In the genomic region with DNA sequence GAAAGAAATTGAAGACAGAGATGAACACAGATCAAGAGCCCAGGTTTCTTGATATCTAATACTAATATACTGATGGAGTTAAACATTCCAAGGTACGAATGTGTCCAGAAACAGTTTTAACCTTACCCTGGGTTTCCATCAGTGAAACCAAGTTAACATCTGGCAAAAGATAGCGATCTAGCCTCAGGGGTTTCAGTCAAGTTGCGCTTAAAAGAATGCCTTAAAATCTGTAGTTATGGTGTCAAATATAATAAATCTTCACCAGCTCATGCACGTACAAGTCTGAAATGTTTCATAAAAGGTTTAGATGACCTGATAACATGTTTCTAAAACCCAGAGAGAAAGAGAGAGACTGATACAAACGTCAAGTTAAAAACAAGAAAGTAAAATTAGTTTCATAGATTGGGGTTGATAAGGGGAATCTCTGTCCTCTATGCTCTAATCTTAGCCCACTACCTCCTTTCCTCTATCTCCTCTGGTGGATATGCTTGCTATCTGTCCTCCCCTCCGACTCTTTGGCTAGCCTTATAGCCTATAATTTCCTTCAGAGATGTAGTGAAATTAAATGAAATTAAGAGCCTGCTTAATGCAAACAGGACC, we compare ENCODE assay signal across 9 cellular contexts. TPM values are rescaled to one million over a fixed set of nuclear protein-coding genes. Genes with fewer than 3 reads are reported as not detected.
DNase-seq lines count a peak whose midpoint lies in the region; ATAC-seq, FAIRE-seq and TF ChIP-seq lines count a peak whose summit lies in the region.
"Had no signal": no experiment of that assay in that cellular context is flagged by ENCODE, and none has a peak within 500 bp of the region (broad histone marks: within the 10 kb centered on the region; RNA-seq: fewer than 3 reads in every experiment).

No MANE protein-coding gene starts in this region.

- H3K4me3 ChIP-seq in HepG2 (replicated peaks in 1 of 3; ENCODE audit: insufficient read depth in 1 of 3, low read depth in 2 of 3, low read length in 3 of 3) (0 out of 6 replicates have a peak overlapping the region, but pooled peaks of 1 of the 3 experiments have one; percentile 51), thoracic aorta (peak overlapping the region; percentile 72)

- no peak overlapping the region for H2AFZ ChIP-seq in HepG2 (ENCODE audit: low read length)

- H3K27me3 Mint-ChIP-seq in T-helper 1 cell treated with Interleukin-12 subunit alpha and Interleukin-12 subunit beta and Interleukin-4 antibody, amounts not matched to agents 30 μg/mL and 1 μg/mL, for 36 hours (ENCODE audit: low read depth), result peaks cover 60% of the 10 kb centered on the region
- no peaks in the 10 kb centered on the region for H3K27me3 Mint-ChIP-seq in activated naive CD8-positive, alpha-beta T cell

- BruUV-seq in HepG2 (replicated peaks; lab: Mats Ljungman, UMichigan), result no TSS peak

- no peak for TF ChIP-seq CTCF in HepG2 (CRISPR knock-in tag; IDR thresholded peaks at IDR 0.05)
- no peak for TF ChIP-seq CTCF in thoracic aorta (IDR thresholded peaks at IDR 0.05)

- in situ Hi-C loops in HepG2 (cut with HindIII; ENCODE audit: extremely low pct_ligation_motif_present, low pct_unique_long_range_greater_than_20kb), result no loop called here

- no peaks in the 10 kb centered on the region for H3K9me3 Mint-ChIP-seq in T-helper 1 cell treated with Interleukin-12 subunit alpha and Interleukin-12 subunit beta and Interleukin-4 antibody, amounts not matched to agents 30 μg/mL and 1 μg/mL, for 36 hours
- H3K9me3 Mint-ChIP-seq in activated naive CD8-positive, alpha-beta T cell (ENCODE audit: low read depth), result no peaks in the 10 kb centered on the region

- peak overlapping the region; percentile 84 for H3K4me3 Mint-ChIP-seq in T-helper 1 cell treated with Interleukin-12 subunit alpha and Interleukin-12 subunit beta and Interleukin-4 antibody, amounts not matched to agents 30 μg/mL and 1 μg/mL, for 36 hours
- H3K4me3 Mint-ChIP-seq in activated naive CD8-positive, alpha-beta T cell, result peak overlapping the region; percentile 87

- H3K27me3 ChIP-seq in HepG2 (ENCODE audit: control insufficient read depth in 1 of 2, insufficient read depth in 2 of 2, low read length in 2 of 2) (peaks cover 0 to 15% of the 10 kb centered on the region in 2 experiments; a peak in 3 of 5 replicates), thoracic aorta (replicated peaks; ENCODE audit: insufficient read depth) (no peaks in the 10 kb centered on the region)

- H3K9ac ChIP-seq in HepG2 (ENCODE audit: insufficient read depth, low read depth, low read length), result peak overlapping the region; percentile 98; the same call in 1 of the 2 replicates

- TF ChIP-seq RAD21 in HepG2 (CRISPR knock-in tag; IDR thresholded peaks at IDR 0.05), result no peak

- intact Hi-C loops in HepG2 (cut with micrococcal nuclease; ENCODE audit: unreplicated experiment), result loop anchor here (2.0 to 5.0 kb wide), 3 partner anchors 17 to 83 kb away; a partner anchor contains a TSS

- H3K36me3 ChIP-seq in HepG2 (replicated peaks in 1 of 2; ENCODE audit: control insufficient read depth in 1 of 2, insufficient read depth in 2 of 2, low read length in 2 of 2) (no peaks in the 10 kb centered on the region), thoracic aorta (no peaks in the 10 kb centered on the region)
- H3K36me3 ChIP-seq: HAP-1 had no signal

- H3K4me2 ChIP-seq in HepG2 (ENCODE audit: low read depth, low read length), result peak overlapping the region; percentile 100

- no peaks in the 10 kb centered on the region for H4K20me1 ChIP-seq in HepG2 (ENCODE audit: insufficient read depth, low read length)

- TF ChIP-seq EP300 in HepG2 (IDR thresholded peaks at IDR 0.05; ENCODE audit: low read depth in 2 of 2, low read length in 2 of 2) (no peak), HepG2 (CRISPR knock-in tag; IDR thresholded peaks at IDR 0.05; ENCODE audit: borderline replicate concordance) (no peak)

- no peaks in the 10 kb centered on the region for H3K36me3 Mint-ChIP-seq in T-helper 1 cell treated with Interleukin-12 subunit alpha and Interleukin-12 subunit beta and Interleukin-4 antibody, amounts not matched to agents 30 μg/mL and 1 μg/mL, for 36 hours (ENCODE audit: low read depth)
- H3K36me3 Mint-ChIP-seq in activated naive CD8-positive, alpha-beta T cell, result no peaks in the 10 kb centered on the region

- H3K4me1 ChIP-seq in HepG2 (ENCODE audit: insufficient read depth, low read length) (peaks cover 37% of the 10 kb centered on the region), thoracic aorta (ENCODE audit: control insufficient read depth in 1 of 2, low read depth in 2 of 2) (peaks cover 12 to 18% of the 10 kb centered on the region in 2 donors)

- H3K27ac ChIP-seq in HepG2 (ENCODE audit: extremely low read length, insufficient read depth, low read length), result no peak overlapping the region
- H3K27ac ChIP-seq in thoracic aorta, result peak overlapping the region; percentile 95

- CTCF ChIA-PET in HepG2 (lab: Yijun Ruan, JAX; ENCODE audit: low intra/inter-chr PET ratio, low total read pairs), result no interaction called here

- no peak for FAIRE-seq in HepG2 (lab: Jason Lieb, UNC)

- peaks cover 16% of the 10 kb centered on the region for H3K4me1 Mint-ChIP-seq in T-helper 1 cell treated with Interleukin-12 subunit alpha and Interleukin-12 subunit beta and Interleukin-4 antibody, amounts not matched to agents 30 μg/mL and 1 μg/mL, for 36 hours (ENCODE audit: low read depth)
- H3K4me1 Mint-ChIP-seq in activated naive CD8-positive, alpha-beta T cell (ENCODE audit: low read depth), result peaks cover 34% of the 10 kb centered on the region

- POLR2A ChIA-PET in HepG2 (lab: Yijun Ruan, JAX), result no interaction called here

- TF ChIP-seq POLR2A in HepG2 (IDR thresholded peaks at IDR 0.05; ENCODE audit: insufficient read depth in 1 of 2, low read depth in 2 of 2, low read length in 2 of 2), result no peak

- DNase-seq in T-helper 1 cell (no peak), HepG2 (ENCODE audit: low spot score) (no peak), thoracic aorta (ENCODE audit: low spot score) (no peak), COR-L47 (lab: John Stamatoyannopoulos, UW) (no peak)

- H3K9me3 ChIP-seq in HepG2 (ENCODE audit: low read length) (no peaks in the 10 kb centered on the region), thoracic aorta (no peaks in the 10 kb centered on the region)
- H3K9me3 ChIP-seq: HAP-1 had no signal

- peak overlapping the region; percentile 94 for H3K27ac Mint-ChIP-seq in T-helper 1 cell treated with Interleukin-12 subunit alpha and Interleukin-12 subunit beta and Interleukin-4 antibody, amounts not matched to agents 30 μg/mL and 1 μg/mL, for 36 hours
- peak overlapping the region; percentile 81 for H3K27ac Mint-ChIP-seq in activated naive CD8-positive, alpha-beta T cell

- 31% methylated on average over 6 of the region's 6 CpGs for WGBS in HepG2 (ENCODE audit: low lambda C conversion rate)

- ATAC-seq in HepG2 (no peak), thoracic aorta (ENCODE audit: insufficient number of reproducible peaks, low FRiP score, low read depth) (no peak), GM18517 (IDR thresholded peaks at IDR 0.05; ENCODE audit: unreplicated experiment) (no peak), HG02759 (IDR thresholded peaks at IDR 0.05; ENCODE audit: unreplicated experiment) (no peak)

- no peaks in the 10 kb centered on the region for H3K79me2 ChIP-seq in HepG2 (ENCODE audit: insufficient read depth, low read length)

TF ChIP-seq in HepG2, 621 proteins besides CTCF, POLR2A, EP300 and RAD21:
- no peak for TF ChIP-seq ZNF549 (CRISPR knock-in tag; IDR thresholded peaks at IDR 0.05)
- no peak for TF ChIP-seq ZNF556 (CRISPR knock-in tag; IDR thresholded peaks at IDR 0.05; ENCODE audit: borderline replicate concordance)
- TF ChIP-seq, protein P1, sequence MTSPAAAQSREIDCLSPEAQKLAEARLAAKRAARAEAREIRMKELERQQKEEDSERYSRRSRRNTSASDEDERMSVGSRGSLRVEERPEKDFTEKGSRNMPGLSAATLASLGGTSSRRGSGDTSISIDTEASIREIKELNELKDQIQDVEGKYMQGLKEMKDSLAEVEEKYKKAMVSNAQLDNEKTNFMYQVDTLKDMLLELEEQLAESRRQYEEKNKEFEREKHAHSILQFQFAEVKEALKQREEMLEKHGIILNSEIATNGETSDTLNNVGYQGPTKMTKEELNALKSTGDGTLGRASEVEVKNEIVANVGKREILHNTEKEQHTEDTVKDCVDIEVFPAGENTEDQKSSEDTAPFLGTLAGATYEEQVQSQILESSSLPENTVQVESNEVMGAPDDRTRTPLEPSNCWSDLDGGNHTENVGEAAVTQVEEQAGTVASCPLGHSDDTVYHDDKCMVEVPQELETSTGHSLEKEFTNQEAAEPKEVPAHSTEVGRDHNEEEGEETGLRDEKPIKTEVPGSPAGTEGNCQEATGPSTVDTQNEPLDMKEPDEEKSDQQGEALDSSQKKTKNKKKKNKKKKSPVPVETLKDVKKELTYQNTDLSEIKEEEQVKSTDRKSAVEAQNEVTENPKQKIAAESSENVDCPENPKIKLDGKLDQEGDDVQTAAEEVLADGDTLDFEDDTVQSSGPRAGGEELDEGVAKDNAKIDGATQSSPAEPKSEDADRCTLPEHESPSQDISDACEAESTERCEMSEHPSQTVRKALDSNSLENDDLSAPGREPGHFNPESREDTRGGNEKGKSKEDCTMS (CRISPR knock-in tag; conservative IDR thresholded peaks at IDR 0.05), result no peak
- TF ChIP-seq ELF1 (CRISPR knock-in tag; IDR thresholded peaks at IDR 0.05), result no peak

RNA-seq across cellular contexts. Expression of a gene that starts 18.6 kb away (rescaled TPM):
- 4.3 and 24.2 TPM in 2 replicates for total RNA-seq in HepG2 (2016; rRNA removed; fragmentation: Illumina TruSeq; extraction: Trizol)
- 2.5 and 3.0 TPM in 2 replicates for total RNA-seq in HepG2 (2016; cell fraction: cytosol; rRNA removed; fragmentation: Illumina TruSeq; extraction: Trizol; ENCODE audit: low read depth)
- 3.4 and 28.3 TPM in 2 replicates for total RNA-seq in HepG2 (2016; cell fraction: insoluble cytoplasmic fraction; rRNA removed; fragmentation: Illumina TruSeq; extraction: Trizol)
- total RNA-seq in HepG2 (2016; cell fraction: membrane; rRNA removed; fragmentation: Illumina TruSeq; extraction: Trizol), result 2.8 and 4.2 TPM in 2 replicates
- 64.4 and 68.6 TPM in 2 replicates for total RNA-seq in HepG2 (2016; cell fraction: nucleus; rRNA removed; fragmentation: Illumina TruSeq; extraction: Trizol)
- polyA plus RNA-seq in HepG2 (2011; rRNA removed), result 15.9 and 26.2 TPM in 2 replicates
- 8.8 and 9.0 TPM in 2 replicates for polyA plus RNA-seq in HepG2 (2011; cell fraction: cytosol; rRNA removed)
- polyA plus RNA-seq in HepG2 (2011; cell fraction: nucleus; rRNA removed), result 83.8 and 92.0 TPM in 2 replicates
- polyA plus RNA-seq in HepG2 (2012), result 4.3 and 4.8 TPM in 2 replicates
- polyA plus RNA-seq in HepG2 (2016; cell fraction: cytosol; fragmentation: Illumina TruSeq; extraction: Trizol; ENCODE audit: low read depth), result 1.2 and 1.8 TPM in 2 replicates
- 5.5 and 10.0 TPM in 2 replicates for polyA plus RNA-seq in HepG2 (2016; cell fraction: insoluble cytoplasmic fraction; fragmentation: Illumina TruSeq; extraction: Trizol; ENCODE audit: low read depth)
- polyA plus RNA-seq in HepG2 (2016; cell fraction: membrane; fragmentation: Illumina TruSeq; extraction: Trizol; ENCODE audit: low read depth), result 2.1 and 3.4 TPM in 2 replicates
- 101 and 123 TPM in 2 replicates for polyA plus RNA-seq in HepG2 (2016; cell fraction: nucleus; fragmentation: Illumina TruSeq; extraction: Trizol; ENCODE audit: insufficient read depth, low read depth)
- polyA minus RNA-seq in HepG2 (2011; rRNA and poly(A)+ RNA removed; ENCODE audit: low replicate concordance), result 58.4 and 70.4 TPM in 2 replicates
- polyA minus RNA-seq in HepG2 (2011; cell fraction: cytosol; rRNA and poly(A)+ RNA removed), result 11.7 and 16.7 TPM in 2 replicates
- polyA minus RNA-seq in HepG2 (2011; cell fraction: nucleus; rRNA and poly(A)+ RNA removed), result 128 and 149 TPM in 2 replicates
- total RNA-seq in thoracic aorta, result 1,000 to 10,000 TPM in 1 of 2 donors, 100 to 1,000 TPM in 1; 358 to 3,038 TPM

Comparison
In these comparisons a context has a peak if more than half of its experiments do, and no peak if none do; other contexts are left out.
1. RNA of a gene that starts 18.6 kb away (total RNA-seq): 358 to 3,038 TPM in thoracic aorta; 2.5 to 68.6 TPM in HepG2; every median in the first group is over 4 times any median in the second.